12 cellular contexts compared by ENCODE assay signal in the genomic region with DNA sequence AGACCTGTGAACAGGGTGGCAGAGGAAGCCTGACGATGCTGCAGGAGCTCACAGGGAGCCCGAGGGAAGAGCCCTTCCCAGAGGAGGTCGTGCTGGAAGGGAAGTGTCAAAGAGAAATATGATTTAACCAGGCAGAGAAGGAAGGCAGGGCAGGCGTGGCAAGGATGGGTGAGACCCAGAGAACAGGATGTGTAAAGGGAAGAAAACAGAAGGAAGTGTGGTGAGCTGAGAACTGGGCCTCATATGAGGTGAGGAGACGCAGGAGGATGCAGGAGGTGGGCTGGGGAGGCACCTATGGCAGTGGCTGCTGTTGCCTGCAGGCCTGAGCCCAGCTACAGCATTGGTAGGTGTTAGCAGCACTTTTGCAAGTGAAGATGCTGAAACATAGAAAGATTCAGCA.
A peak's percentile ranks its signal among the peaks of the same experiment; 100 is the strongest.
DNase-seq lines count a peak whose midpoint lies in the region; ATAC-seq and TF ChIP-seq lines count a peak whose summit lies in the region.
"Had no signal": no experiment of that assay in that cellular context is flagged by ENCODE, and none has a peak within 500 bp of the region (broad histone marks: within the 10 kb centered on the region; RNA-seq: fewer than 3 reads in every experiment).

No MANE protein-coding gene starts in this region.

- TF ChIP-seq CTCF in endothelial cell (IDR thresholded peaks at IDR 0.05; ENCODE audit: unreplicated experiment), result no peak

- H3K27me3 Mint-ChIP-seq in T-helper 2 cell treated with Interferon-gamma antibody and Interleukin-4, amounts not matched to agents 5 μg/mL and 100 μg/mL, for 36 hours (ENCODE audit: low read depth), result peaks cover 7% of the 10 kb centered on the region
- H3K27me3 Mint-ChIP-seq in endothelial cell (ENCODE audit: unreplicated experiment), result peaks cover 3% of the 10 kb centered on the region

- H3K27ac Mint-ChIP-seq in T-helper 2 cell treated with Interferon-gamma antibody and Interleukin-4, amounts not matched to agents 5 μg/mL and 100 μg/mL, for 36 hours, result peak overlapping the region; percentile 81
- peak overlapping the region; percentile 26 for H3K27ac Mint-ChIP-seq in endothelial cell (ENCODE audit: unreplicated experiment)

- H3K4me3 Mint-ChIP-seq in T-helper 2 cell treated with Interferon-gamma antibody and Interleukin-4, amounts not matched to agents 5 μg/mL and 100 μg/mL, for 36 hours, result peak overlapping the region; percentile 62
- peak overlapping the region; percentile 43 for H3K4me3 Mint-ChIP-seq in endothelial cell (ENCODE audit: unreplicated experiment)

- peaks cover 2% of the 10 kb centered on the region for H3K36me3 Mint-ChIP-seq in T-helper 2 cell treated with Interferon-gamma antibody and Interleukin-4, amounts not matched to agents 5 μg/mL and 100 μg/mL, for 36 hours (ENCODE audit: low read depth)
- no peaks in the 10 kb centered on the region for H3K36me3 Mint-ChIP-seq in endothelial cell (ENCODE audit: low read depth, unreplicated experiment)

- H3K9ac ChIP-seq in BLaER1, result no peak overlapping the region

- H3K9me3 Mint-ChIP-seq in T-helper 2 cell treated with Interferon-gamma antibody and Interleukin-4, amounts not matched to agents 5 μg/mL and 100 μg/mL, for 36 hours, result peaks cover 3% of the 10 kb centered on the region
- H3K9me3 Mint-ChIP-seq in endothelial cell (ENCODE audit: unreplicated experiment), result no peaks in the 10 kb centered on the region

- H3K36me3 ChIP-seq in BLaER1, result no peaks in the 10 kb centered on the region
- H3K36me3 ChIP-seq: thoracic aorta had no signal

- peak; percentile 60 for ATAC-seq in GM19395 (IDR thresholded peaks at IDR 0.05; ENCODE audit: unreplicated experiment)
- no peak for ATAC-seq in HG03565 (IDR thresholded peaks at IDR 0.05; ENCODE audit: unreplicated experiment)
- ATAC-seq in GM19452 (IDR thresholded peaks at IDR 0.05; ENCODE audit: unreplicated experiment), result no peak

- H3K4me2 ChIP-seq in BLaER1, result peak overlapping the region; percentile 46

- H3K4me1 Mint-ChIP-seq in T-helper 2 cell treated with Interferon-gamma antibody and Interleukin-4, amounts not matched to agents 5 μg/mL and 100 μg/mL, for 36 hours (ENCODE audit: low read depth), result peaks cover 30% of the 10 kb centered on the region
- peaks cover 51% of the 10 kb centered on the region for H3K4me1 Mint-ChIP-seq in endothelial cell (ENCODE audit: unreplicated experiment)

- H3K27me3 ChIP-seq in BLaER1, result no peaks in the 10 kb centered on the region

- H3K27ac ChIP-seq in BLaER1, result no peak overlapping the region
- H3K27ac ChIP-seq: thoracic aorta had no signal

- H4K20me1 ChIP-seq in BLaER1, result no peaks in the 10 kb centered on the region

- H3K4me1 ChIP-seq in BLaER1, result peaks cover 25% of the 10 kb centered on the region

- DNase-seq in T-helper 2 cell treated with Interferon-gamma antibody and Interleukin-4, amounts not matched to agents 5 μg/mL and 100 μg/mL, for 36 hours (ENCODE audit: low spot score), result no peak
- DNase-seq in endothelial cell (ENCODE audit: low spot score) (peak; percentile 10), anterior cingulate cortex (lab: John Stamatoyannopoulos, UW) (no peak), NCI-H1436 (lab: John Stamatoyannopoulos, UW) (no peak)
- DNase-seq: activated CD4-positive, CD25-positive, alpha-beta regulatory T cell treated with anti-CD3 and anti-CD28 coated beads, Interleukin-2, amount 50 U/mL, for 72 hours; NCI-H1092; NCI-H2171 treated with DMSO at 0.1 percent for 48 hours had no signal

- no peak overlapping the region for H3K4me3 ChIP-seq in BLaER1
- H3K4me3 ChIP-seq: thoracic aorta had no signal

- H3K9me3 ChIP-seq in BLaER1, result no peaks in the 10 kb centered on the region
- H3K9me3 ChIP-seq: thoracic aorta had no signal
